19 cellular contexts compared by ENCODE assay signal in the genomic region with DNA sequence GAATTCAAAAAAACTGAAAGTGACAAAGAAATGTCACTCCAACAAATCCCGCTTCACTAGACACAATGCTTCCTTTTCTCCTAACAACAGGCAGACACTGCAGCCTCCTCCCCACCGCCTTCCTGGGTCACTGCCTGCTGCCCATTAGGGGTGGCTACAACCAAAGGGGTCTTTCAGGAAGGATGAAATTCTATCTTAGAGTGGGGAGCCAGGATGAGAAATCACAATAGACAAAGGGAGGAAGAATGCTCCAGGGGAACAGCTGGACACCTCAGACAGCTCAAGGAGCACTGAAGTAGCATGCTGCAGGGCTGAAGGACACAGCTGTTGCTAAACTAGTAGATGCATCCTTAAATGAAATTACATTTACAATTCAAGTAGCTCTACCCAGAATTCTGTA. TPM values are rescaled to one million over a fixed set of nuclear protein-coding genes. Genes with fewer than 3 reads are reported as not detected.
DNase-seq lines count a peak whose midpoint lies in the region; ATAC-seq and TF ChIP-seq lines count a peak whose summit lies in the region.
"Had no signal": no experiment of that assay in that cellular context is flagged by ENCODE, and none has a peak within 500 bp of the region (broad histone marks: within the 10 kb centered on the region; RNA-seq: fewer than 3 reads in every experiment).

No MANE protein-coding gene starts in this region.

- H3K9me3 Mint-ChIP-seq in neural progenitor cell = peaks cover 9% of the 10 kb centered on the region
- no peaks in the 10 kb centered on the region for H3K9me3 Mint-ChIP-seq in stimulated activated effector memory CD8-positive, alpha-beta T cell treated with anti-CD3 and anti-CD28 coated beads, Interleukin-12 subunit alpha, Interleukin-12 subunit beta, amount 100 ng/mL, for 72 hours

- no peak overlapping the region for H3K9ac ChIP-seq in neural progenitor cell
- no peak overlapping the region for H3K9ac ChIP-seq in MM.1S (ENCODE audit: low read length)

- no peak overlapping the region for H3K4me3 Mint-ChIP-seq in neural progenitor cell
- H3K4me3 Mint-ChIP-seq in stimulated activated effector memory CD8-positive, alpha-beta T cell treated with anti-CD3 and anti-CD28 coated beads, Interleukin-12 subunit alpha, Interleukin-12 subunit beta, amount 100 ng/mL, for 72 hours = no peak overlapping the region
- H3K4me3 Mint-ChIP-seq: CD14-positive monocyte, IgD-negative memory B cell had no signal

- H3K27me3 ChIP-seq in H7 (ENCODE audit: control insufficient read depth, insufficient read depth, low read length) (no peaks in the 10 kb centered on the region), neural progenitor cell (no peaks in the 10 kb centered on the region), MM.1S (replicated peaks; ENCODE audit: insufficient read depth, low read length) (no peaks in the 10 kb centered on the region)

- H3K9me3 ChIP-seq in neural progenitor cell (ENCODE audit: low read depth) (no peaks in the 10 kb centered on the region), MM.1S (replicated peaks; ENCODE audit: insufficient read depth, low read length) (no peaks in the 10 kb centered on the region)

- peak overlapping the region; percentile 62 for H3K27ac Mint-ChIP-seq in neural progenitor cell
- H3K27ac Mint-ChIP-seq in stimulated activated effector memory CD8-positive, alpha-beta T cell treated with anti-CD3 and anti-CD28 coated beads, Interleukin-12 subunit alpha, Interleukin-12 subunit beta, amount 100 ng/mL, for 72 hours = no peak overlapping the region
- H3K27ac Mint-ChIP-seq: IgD-negative memory B cell had no signal

- H3K36me3 Mint-ChIP-seq in neural progenitor cell = peaks cover 4% of the 10 kb centered on the region
- no peaks in the 10 kb centered on the region for H3K36me3 Mint-ChIP-seq in stimulated activated effector memory CD8-positive, alpha-beta T cell treated with anti-CD3 and anti-CD28 coated beads, Interleukin-12 subunit alpha, Interleukin-12 subunit beta, amount 100 ng/mL, for 72 hours
- H3K36me3 Mint-ChIP-seq: IgD-negative memory B cell had no signal

- H3F3A ChIP-seq in neural progenitor cell (ENCODE audit: low read depth) = peaks cover 20% of the 10 kb centered on the region
- no peaks in the 10 kb centered on the region for H3F3A ChIP-seq in MM.1S (ENCODE audit: insufficient read depth, low read length)

- TF ChIP-seq CTCF in neural progenitor cell (IDR thresholded peaks at IDR 0.05) = no peak
- TF ChIP-seq CTCF in MM.1S (IDR thresholded peaks at IDR 0.05; ENCODE audit: low read length) = no peak

- H3K4me3 ChIP-seq in H7 (ENCODE audit: insufficient read depth, low read depth, low read length) (no peak overlapping the region), neural progenitor cell (no peak overlapping the region), MM.1S (ENCODE audit: low read length) (no peak overlapping the region)

- peak overlapping the region; percentile 92 for H3K27ac ChIP-seq in neural progenitor cell
- no peak overlapping the region for H3K27ac ChIP-seq in MM.1S (ENCODE audit: low read length)
- H3K27ac ChIP-seq: RWPE1 had no signal

- H4K20me1 ChIP-seq in neural progenitor cell (ENCODE audit: low read depth) = no peaks in the 10 kb centered on the region
- no peaks in the 10 kb centered on the region for H4K20me1 ChIP-seq in MM.1S (ENCODE audit: insufficient read depth, low read length)

- in situ Hi-C loops in SK-MEL-5 (cut with HindIII; ENCODE audit: low pct_unique_long_range_greater_than_20kb, low sequenced_read_pairs) = no loop called here

- no peak overlapping the region for H2AFZ ChIP-seq in neural progenitor cell (replicated peaks)
- H2AFZ ChIP-seq in MM.1S (ENCODE audit: low read length) = no peak overlapping the region

- peaks cover 4% of the 10 kb centered on the region for H3K27me3 Mint-ChIP-seq in neural progenitor cell (ENCODE audit: insufficient read depth, low read depth)
- H3K27me3 Mint-ChIP-seq: IgD-negative memory B cell had no signal

- H3K36me3 ChIP-seq in H7 (replicated peaks; ENCODE audit: control insufficient read depth, insufficient read depth, low read length) = no peaks in the 10 kb centered on the region
- H3K36me3 ChIP-seq in neural progenitor cell = no peaks in the 10 kb centered on the region
- H3K36me3 ChIP-seq in MM.1S (replicated peaks; ENCODE audit: insufficient read depth, low read length) = no peaks in the 10 kb centered on the region

- no peak for ATAC-seq in HG03039 (IDR thresholded peaks at IDR 0.05; ENCODE audit: unreplicated experiment)
- ATAC-seq in stimulated activated effector memory CD8-positive, alpha-beta T cell treated with anti-CD3 and anti-CD28 coated beads, Interleukin-12 subunit alpha, Interleukin-12 subunit beta, amount 100 ng/mL, for 72 hours = no peak
- ATAC-seq: PC-3 had no signal

- no peaks in the 10 kb centered on the region for H3K9me2 ChIP-seq in MM.1S (replicated peaks; ENCODE audit: insufficient read depth, low read length)

- H3K79me2 ChIP-seq in neural progenitor cell (ENCODE audit: low read depth) = no peaks in the 10 kb centered on the region
- no peaks in the 10 kb centered on the region for H3K79me2 ChIP-seq in MM.1S (ENCODE audit: low read length)

- DNase-seq in H7 (peak; percentile 6), SK-MEL-5 (ENCODE audit: low read depth, low spot score) (peak; percentile 46), foreskin melanocyte (peak; percentile 13), neural progenitor cell (ENCODE audit: low spot score) (peak; percentile 90), MM.1S (no peak)
- no peak for DNase-seq in stimulated activated effector memory CD8-positive, alpha-beta T cell treated with anti-CD3 and anti-CD28 coated beads, Interleukin-12 subunit alpha, Interleukin-12 subunit beta, amount 100 ng/mL, for 72 hours (ENCODE audit: low spot score in 2 of 2)
- no peak for DNase-seq in activated naive CD4-positive, alpha-beta T cell treated with Interleukin-2 at 50 U/mL for 16 hours
- DNase-seq: 8988T, DMS 273 treated with DMSO at 0.1 percent for 48 hours, DND-41, HCEC 1CT, NCI-H1105, NCI-H2081, NCI-H510A, PC-3 had no signal

- H3K4me2 ChIP-seq in neural progenitor cell (peak overlapping the region; percentile 70), MM.1S (ENCODE audit: low read depth, low read length) (no peak overlapping the region)

- H3K4me1 ChIP-seq in neural progenitor cell = peaks cover 32% of the 10 kb centered on the region
- no peaks in the 10 kb centered on the region for H3K4me1 ChIP-seq in MM.1S (ENCODE audit: low read length)

- peaks cover 18% of the 10 kb centered on the region for H3K4me1 Mint-ChIP-seq in neural progenitor cell
- no peaks in the 10 kb centered on the region for H3K4me1 Mint-ChIP-seq in stimulated activated effector memory CD8-positive, alpha-beta T cell treated with anti-CD3 and anti-CD28 coated beads, Interleukin-12 subunit alpha, Interleukin-12 subunit beta, amount 100 ng/mL, for 72 hours
- H3K4me1 Mint-ChIP-seq: IgD-negative memory B cell had no signal

RNA-seq across cellular contexts. Expression of gene PRELID2, which starts 54.2 kb away (rescaled TPM):
- 4.1 and 8.9 TPM in 2 replicates for total RNA-seq in H7 (2014; rRNA removed; shearing (Covaris generic))
- total RNA-seq in SK-MEL-5 (2014; rRNA removed; shearing (Covaris generic)) = 19.1 and 22.6 TPM in 2 replicates
- 6.3 and 8.6 TPM in 2 replicates for polyA plus RNA-seq in SK-MEL-5 (2015; cell fraction: cytosol; rRNA removed)
- 1.2 and 2.2 TPM in 2 replicates for polyA plus RNA-seq in SK-MEL-5 (2015; cell fraction: nucleus; rRNA removed)
- total RNA-seq in neural progenitor cell (ENCODE audit: low replicate concordance) = 25.9 and 30.3 TPM in 2 replicates

Comparison
In these comparisons a context has a peak if more than half of its experiments do, and no peak if none do; other contexts are left out.
1. DNase-seq: peak in H7 (single experiment), SK-MEL-5 (single experiment), foreskin melanocyte (single experiment) and neural progenitor cell (single experiment); none in stimulated activated effector memory CD8-positive, alpha-beta T cell treated with anti-CD3 and anti-CD28 coated beads, Interleukin-12 subunit alpha, Interleukin-12 subunit beta, amount 100 ng/mL, for 72 hours (0 of 2), activated naive CD4-positive, alpha-beta T cell treated with Interleukin-2 at 50 U/mL for 16 hours (single experiment) and MM.1S (single experiment).